1 cellular context compared by ENCODE assay signal in genomic region chr1:44839561-44839960, GRCh38.
TF ChIP-seq lines count a peak whose summit lies in the region.

No MANE protein-coding gene starts in this region.

TF ChIP-seq in WTC11, 78 proteins besides CTCF, POLR2A, EP300 and RAD21 (continued from another document):
- TF ChIP-seq HMGA2 (CRISPR knock-in tag; IDR thresholded peaks at IDR 0.05): no peak
- no peak for TF ChIP-seq STAT6 (CRISPR knock-in tag; conservative IDR thresholded peaks at IDR 0.05; ENCODE audit: low read depth)
- no peak for TF ChIP-seq ZNF532 (CRISPR knock-in tag; IDR thresholded peaks at IDR 0.05; ENCODE audit: borderline replicate concordance)
